In the genomic region with DNA sequence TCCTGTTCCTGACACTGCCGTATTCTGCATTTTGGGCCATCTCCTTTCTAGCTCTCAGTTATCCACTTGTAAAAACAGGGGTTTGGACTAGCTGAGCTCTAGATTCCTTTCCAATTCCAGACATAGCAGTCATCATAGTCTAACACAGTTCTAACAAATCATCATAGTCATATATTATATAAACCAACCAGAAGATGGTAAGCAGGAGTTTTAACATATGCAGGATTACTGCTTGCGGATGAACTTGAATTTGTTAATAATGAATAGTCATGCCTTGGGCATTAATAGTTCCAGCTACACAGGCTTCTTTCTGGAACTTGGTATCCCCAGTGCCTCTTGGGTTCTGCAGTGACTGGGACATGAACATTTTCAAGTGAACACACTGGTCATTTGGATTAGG, we compare ENCODE assay signal across 17 cellular contexts. TPM values are rescaled to one million over a fixed set of nuclear protein-coding genes. Genes with fewer than 3 reads are reported as not detected.
A peak's percentile ranks its signal among the peaks of the same experiment; 100 is the strongest.
DNase-seq lines count a peak whose midpoint lies in the region; ATAC-seq and TF ChIP-seq lines count a peak whose summit lies in the region.
"Had no signal": no experiment of that assay in that cellular context is flagged by ENCODE, and none has a peak within 500 bp of the region (broad histone marks: within the 10 kb centered on the region; RNA-seq: fewer than 3 reads in every experiment).

No MANE protein-coding gene starts in this region.

- H3K4me3 ChIP-seq in AG04449 (ENCODE audit: low read depth, low read length) (no peak overlapping the region), foreskin fibroblast (ENCODE audit: low read depth in 1 of 2, low read length in 2 of 2) (no peak overlapping the region)
- H3K4me3 ChIP-seq: colonic mucosa, esophagus muscularis mucosa, PC-9 had no signal

- peaks cover 26% of the 10 kb centered on the region for H3K4me1 Mint-ChIP-seq in progenitor cell of endocrine pancreas (ENCODE audit: low read depth)
- no peaks in the 10 kb centered on the region for H3K4me1 Mint-ChIP-seq in natural killer cell treated with Interleukin-12 subunit alpha and Interleukin-12 subunit beta and Interleukin-15 and Interleukin-18, amount 100 ng/mL, for 72 hours (ENCODE audit: low read depth in 2 of 2)

- DNase-seq in AG04449 (ENCODE audit: low read depth, low spot score) (peak; percentile 40), amniotic epithelial cell (ENCODE audit: low read depth) (peak; percentile 83), foreskin fibroblast (peak; percentile 45 to 54), progenitor cell of endocrine pancreas (ENCODE audit: low spot score, unreplicated experiment) (no peak), Kasumi-1 (lab: John Stamatoyannopoulos, UW) (no peak), NCI-H345 treated with DMSO at 0.1 percent for 48 hours (lab: John Stamatoyannopoulos, UW; ENCODE audit: unreplicated experiment) (no peak)
- no peak for DNase-seq in natural killer cell treated with Interleukin-12 subunit alpha and Interleukin-12 subunit beta and Interleukin-15 and Interleukin-18, amount 100 ng/mL, for 72 hours (ENCODE audit: low spot score)
- DNase-seq: activated CD8-positive, alpha-beta T cell treated with anti-CD3 and anti-CD28 coated beads for 36 hours; colonic mucosa; midbrain; NCI-H1694 treated with DMSO at 0.1 percent for 48 hours; NCI-H524; PC-9; substantia nigra had no signal

- H3K36me3 Mint-ChIP-seq in progenitor cell of endocrine pancreas (ENCODE audit: insufficient read depth), result peaks cover 7% of the 10 kb centered on the region
- H3K36me3 Mint-ChIP-seq in natural killer cell treated with Interleukin-12 subunit alpha and Interleukin-12 subunit beta and Interleukin-15 and Interleukin-18, amount 100 ng/mL, for 72 hours, result no peaks in the 10 kb centered on the region

- H3K27ac Mint-ChIP-seq in progenitor cell of endocrine pancreas, result peak overlapping the region; percentile 39
- no peak overlapping the region for H3K27ac Mint-ChIP-seq in natural killer cell treated with Interleukin-12 subunit alpha and Interleukin-12 subunit beta and Interleukin-15 and Interleukin-18, amount 100 ng/mL, for 72 hours
- H3K27ac Mint-ChIP-seq: activated CD8-positive, alpha-beta T cell treated with anti-CD3 and anti-CD28 coated beads for 36 hours; activated T-helper 1 cell treated with anti-CD3 and anti-CD28 coated beads, Interleukin-12 subunit alpha, Interleukin-12 subunit beta, Interleukin-2, Interleukin-4 antibody, amounts not matched to agents 30 ng/mL and 10 ng/mL and 1 ng/mL, durations not matched to agents 14 hours and 24 hours and 36 hours had no signal

- no peak overlapping the region for H3K4me3 Mint-ChIP-seq in progenitor cell of endocrine pancreas (ENCODE audit: low read depth)
- no peak overlapping the region for H3K4me3 Mint-ChIP-seq in natural killer cell treated with Interleukin-12 subunit alpha and Interleukin-12 subunit beta and Interleukin-15 and Interleukin-18, amount 100 ng/mL, for 72 hours
- H3K4me3 Mint-ChIP-seq: activated CD8-positive, alpha-beta T cell treated with anti-CD3 and anti-CD28 coated beads for 36 hours; activated T-helper 1 cell treated with anti-CD3 and anti-CD28 coated beads, Interleukin-12 subunit alpha, Interleukin-12 subunit beta, Interleukin-2, Interleukin-4 antibody, amounts not matched to agents 30 ng/mL and 10 ng/mL and 1 ng/mL, durations not matched to agents 14 hours and 24 hours and 36 hours had no signal

- CTCF ChIA-PET in AG04449 (lab: Yijun Ruan, JAX), result interaction anchor here (1.1 to 4.4 kb wide), 6 partner anchors 9 to 414 kb away, joined by 3 to 16 read pairs (median 4); a partner anchor contains a TSS

- H3K9me3 Mint-ChIP-seq in progenitor cell of endocrine pancreas (ENCODE audit: low read depth), result peaks cover 15% of the 10 kb centered on the region
- H3K9me3 Mint-ChIP-seq in natural killer cell treated with Interleukin-12 subunit alpha and Interleukin-12 subunit beta and Interleukin-15 and Interleukin-18, amount 100 ng/mL, for 72 hours, result no peaks in the 10 kb centered on the region
- H3K9me3 Mint-ChIP-seq: activated T-helper 1 cell treated with anti-CD3 and anti-CD28 coated beads, Interleukin-12 subunit alpha, Interleukin-12 subunit beta, Interleukin-2, Interleukin-4 antibody, amounts not matched to agents 30 ng/mL and 10 ng/mL and 1 ng/mL, durations not matched to agents 14 hours and 24 hours and 36 hours had no signal

- no peak for ATAC-seq in natural killer cell treated with Interleukin-12 subunit alpha and Interleukin-12 subunit beta and Interleukin-15 and Interleukin-18, amount 100 ng/mL, for 72 hours
- no peak for ATAC-seq in HG02840 (IDR thresholded peaks at IDR 0.05; ENCODE audit: low FRiP score, unreplicated experiment)
- ATAC-seq: activated CD8-positive, alpha-beta T cell treated with anti-CD3 and anti-CD28 coated beads for 36 hours had no signal

- H3K27me3 Mint-ChIP-seq in progenitor cell of endocrine pancreas, result no peaks in the 10 kb centered on the region
- H3K27me3 Mint-ChIP-seq in natural killer cell treated with Interleukin-12 subunit alpha and Interleukin-12 subunit beta and Interleukin-15 and Interleukin-18, amount 100 ng/mL, for 72 hours, result peaks cover 18 to 54% of the 10 kb centered on the region in 2 donors

- POLR2A ChIA-PET in AG04449 (lab: Yijun Ruan, JAX), result interaction anchor here (1.6 kb wide), 1 partner anchor 17 kb away, joined by 5 read pairs; no protein-coding TSS in a partner anchor

- TF ChIP-seq CTCF in AG04449 (IDR thresholded peaks at IDR 0.05; ENCODE audit: insufficient read depth, low read length, missing control alignments), result no peak
- no peak for TF ChIP-seq CTCF in foreskin fibroblast (IDR thresholded peaks at IDR 0.05; ENCODE audit: low read depth, low read length)
- no peak for TF ChIP-seq CTCF in progenitor cell of endocrine pancreas (IDR thresholded peaks at IDR 0.05; ENCODE audit: unreplicated experiment)

RNA-seq across cellular contexts. Expression of a gene that starts 26.6 kb away (rescaled TPM):
- total RNA-seq in progenitor cell of endocrine pancreas, result 0.60 and 1.6 TPM in 2 replicates
- not detected for total RNA-seq in natural killer cell treated with Interleukin-12 subunit alpha and Interleukin-12 subunit beta and Interleukin-15 and Interleukin-18, amount 100 ng/mL, for 72 hours
- total RNA-seq: activated CD8-positive, alpha-beta T cell treated with anti-CD3 and anti-CD28 coated beads for 36 hours; activated T-helper 1 cell treated with anti-CD3 and anti-CD28 coated beads, Interleukin-12 subunit alpha, Interleukin-12 subunit beta, Interleukin-2, Interleukin-4 antibody, amounts not matched to agents 30 ng/mL and 10 ng/mL and 1 ng/mL, durations not matched to agents 14 hours and 24 hours and 36 hours; PC-9 had no signal

Comparison
In these comparisons a context has a peak if more than half of its experiments do, and no peak if none do; other contexts are left out.
1. DNase-seq: peak in AG04449 (single experiment), amniotic epithelial cell (single experiment) and foreskin fibroblast (2 of 2); none in progenitor cell of endocrine pancreas (single experiment), Kasumi-1 (0 of 2), NCI-H345 treated with DMSO at 0.1 percent for 48 hours (single experiment) and natural killer cell treated with Interleukin-12 subunit alpha and Interleukin-12 subunit beta and Interleukin-15 and Interleukin-18, amount 100 ng/mL, for 72 hours (single experiment).